In the genomic region with DNA sequence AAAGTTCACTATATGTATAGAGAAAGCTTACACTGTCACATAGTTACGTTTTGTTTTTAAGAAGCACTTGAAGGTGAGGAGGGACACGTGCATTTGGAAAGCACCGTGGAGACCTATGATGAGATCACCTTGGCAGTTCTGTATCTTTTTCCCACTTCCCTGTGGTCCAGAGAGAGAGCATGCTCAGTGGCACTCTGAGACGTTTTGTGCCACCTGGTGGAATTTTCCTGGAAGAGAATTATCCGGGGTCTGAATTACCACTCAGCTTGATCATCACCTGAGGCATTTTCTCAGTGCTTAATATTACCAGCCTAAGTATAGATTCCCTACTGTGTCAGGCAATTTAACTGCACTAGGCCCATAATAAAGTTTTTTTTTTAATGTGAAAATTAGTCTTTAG, we compare ENCODE assay signal across 12 cellular contexts.
DNase-seq lines count a peak whose midpoint lies in the region; ATAC-seq, FAIRE-seq and TF ChIP-seq lines count a peak whose summit lies in the region.
"Had no signal": no experiment of that assay in that cellular context is flagged by ENCODE, and none has a peak within 500 bp of the region (broad histone marks: within the 10 kb centered on the region; RNA-seq: fewer than 3 reads in every experiment).

No MANE protein-coding gene starts in this region.

- no peak for FAIRE-seq in GM19239 (lab: Jason Lieb, UNC)
- FAIRE-seq: K562 had no signal

- H2AFZ ChIP-seq in MM.1S (ENCODE audit: low read length): no peak overlapping the region

- H3K27me3 ChIP-seq in Panc1 (ENCODE audit: control insufficient read depth, insufficient read depth, low read length) (0 out of 2 replicates have a peak, but pooled peaks cover 2% of the 10 kb centered on the region), MM.1S (replicated peaks; ENCODE audit: insufficient read depth, low read length) (no peaks in the 10 kb centered on the region), tibial nerve (no peaks in the 10 kb centered on the region)
- H3K27me3 ChIP-seq: spleen had no signal

- TF ChIP-seq EP300 in tibial nerve (IDR thresholded peaks at IDR 0.05): no peak

- H3K4me1 ChIP-seq in Panc1 (ENCODE audit: control insufficient read depth, insufficient read depth, low read length) (no peaks in the 10 kb centered on the region), MM.1S (ENCODE audit: low read length) (no peaks in the 10 kb centered on the region), tibial nerve (no peaks in the 10 kb centered on the region)
- H3K4me1 ChIP-seq: spleen had no signal

- in situ Hi-C loops in Panc1 (cut with HindIII; ENCODE audit: low pct_unique_long_range_greater_than_20kb, low sequenced_read_pairs): no loop called here

- H3K4me3 ChIP-seq in Panc1 (ENCODE audit: low read depth in 2 of 2, low read length in 2 of 2): no peak overlapping the region
- no peak overlapping the region for H3K4me3 ChIP-seq in MM.1S (ENCODE audit: low read length)
- no peak overlapping the region for H3K4me3 ChIP-seq in tibial nerve
- H3K4me3 ChIP-seq: cardiac muscle cell, K562, spleen had no signal

- no peaks in the 10 kb centered on the region for H3K9me2 ChIP-seq in MM.1S (replicated peaks; ENCODE audit: insufficient read depth, low read length)

- DNase-seq in COLO668 (lab: John Stamatoyannopoulos, UW; ENCODE audit: unreplicated experiment) (peak; percentile 15), Panc1 (ENCODE audit: low read depth, low spot score) (no peak), iPS-NIHi7 (ENCODE audit: extremely low spot score) (peak; percentile 48), MM.1S (no peak), tibial nerve (ENCODE audit: low spot score in 2 of 2) (no peak), GM19239 (ENCODE audit: insufficient read length, low spot score) (no peak)
- DNase-seq: activated CD8-positive, alpha-beta memory T cell treated with anti-CD3 and anti-CD28 coated beads, Interleukin-2, amount 50 U/mL, for 4 hours; spleen had no signal

- ATAC-seq in Panc1: peak; percentile 78
- no peak for ATAC-seq in HG02588 (IDR thresholded peaks at IDR 0.05; ENCODE audit: unreplicated experiment)
- ATAC-seq: K562 had no signal

- intact Hi-C loops in Panc1 (cut with micrococcal nuclease; ENCODE audit: unreplicated experiment): no loop called here

- CTCF ChIA-PET in Panc1 (lab: Charles Lee): interaction anchor here (0.5 kb wide), 1 partner anchor 127 kb away, joined by 4 read pairs; no protein-coding TSS in a partner anchor

- H3K36me3 ChIP-seq in Panc1 (ENCODE audit: control insufficient read depth, insufficient read depth, low read length) (no peaks in the 10 kb centered on the region), MM.1S (replicated peaks; ENCODE audit: insufficient read depth, low read length) (no peaks in the 10 kb centered on the region), tibial nerve (no peaks in the 10 kb centered on the region)
- H3K36me3 ChIP-seq: cardiac muscle cell, spleen had no signal

- 36% methylated on average over 5 of the region's 5 CpGs for WGBS in tibial nerve, 2 donors

- no peak overlapping the region for H3K9ac ChIP-seq in MM.1S (ENCODE audit: low read length)

- H3K9me3 ChIP-seq in Panc1 (ENCODE audit: control insufficient read depth, insufficient read depth, low read depth, low read length) (no peaks in the 10 kb centered on the region), MM.1S (replicated peaks; ENCODE audit: insufficient read depth, low read length) (no peaks in the 10 kb centered on the region), tibial nerve (no peaks in the 10 kb centered on the region)
- H3K9me3 ChIP-seq: spleen had no signal

- no TSS peak for BruUV-seq in Panc1 (replicated peaks; lab: Mats Ljungman, UMichigan)

- POLR2A ChIA-PET in Panc1 (lab: Charles Lee): no interaction called here

- no peaks in the 10 kb centered on the region for H4K20me1 ChIP-seq in MM.1S (ENCODE audit: insufficient read depth, low read length)

- no peaks in the 10 kb centered on the region for H3F3A ChIP-seq in MM.1S (ENCODE audit: insufficient read depth, low read length)

- H3K27ac ChIP-seq in Panc1 (ENCODE audit: low read length) (no peak overlapping the region), MM.1S (ENCODE audit: low read length) (no peak overlapping the region), tibial nerve (no peak overlapping the region)
- H3K27ac ChIP-seq: cardiac muscle cell, spleen had no signal

- TF ChIP-seq CTCF in LNCAP (IDR thresholded peaks at IDR 0.05) (peak; percentile 66), Panc1 (IDR thresholded peaks at IDR 0.05) (peak; percentile 50), MM.1S (IDR thresholded peaks at IDR 0.05; ENCODE audit: low read length) (no peak), tibial nerve (IDR thresholded peaks at IDR 0.05) (no peak)

- H3K4me2 ChIP-seq in MM.1S (ENCODE audit: low read depth, low read length): no peak overlapping the region

- no peaks in the 10 kb centered on the region for H3K79me2 ChIP-seq in MM.1S (ENCODE audit: low read length)

- TF ChIP-seq POLR2A in tibial nerve (IDR thresholded peaks at IDR 0.05): no peak

Comparison
In these comparisons a context has a peak if more than half of its experiments do, and no peak if none do; other contexts are left out.
1. DNase-seq: peak in COLO668 (single experiment) and iPS-NIHi7 (single experiment); none in Panc1 (single experiment), MM.1S (single experiment), tibial nerve (0 of 2) and GM19239 (single experiment).
2. CTCF ChIP-seq: peak in LNCAP (single experiment) and Panc1 (single experiment); none in MM.1S (single experiment) and tibial nerve (0 of 5).